ENCODE assay signal across 1 cellular context in genomic region chr12:28192145-28192544, GRCh38.
A peak's percentile ranks its signal among the peaks of the same experiment; 100 is the strongest.
TF ChIP-seq lines count a peak whose summit lies in the region.

No MANE protein-coding gene starts in this region.

TF ChIP-seq in K562, 482 proteins besides CTCF, POLR2A, EP300 and RAD21 (continued from another document and continues in another):
- TF ChIP-seq ZBTB34 (CRISPR knock-in tag; IDR thresholded peaks at IDR 0.05) (no peak), CHCHD3 (CRISPR knock-in tag; IDR thresholded peaks at IDR 0.05) (no peak), MGA (IDR thresholded peaks at IDR 0.05) (no peak), ARID3B (CRISPR knock-in tag; IDR thresholded peaks at IDR 0.05; ENCODE audit: borderline replicate concordance) (no peak), MAFF (IDR thresholded peaks at IDR 0.05; ENCODE audit: low read length) (no peak; the same call in 1 of the 2 replicates), RBM14 (IDR thresholded peaks at IDR 0.05; ENCODE audit: borderline replicate concordance, insufficient read depth, low read depth, low read length) (no peak), HDAC6 (IDR thresholded peaks at IDR 0.05; ENCODE audit: low read depth, low read length) (no peak), ZNF77 (CRISPR knock-in tag; IDR thresholded peaks at IDR 0.05) (no peak), NUFIP1 (IDR thresholded peaks at IDR 0.05; ENCODE audit: partially characterized antibody) (no peak), MCM7 (IDR thresholded peaks at IDR 0.05) (no peak), TCF7 (IDR thresholded peaks at IDR 0.05; ENCODE audit: borderline replicate concordance) (no peak), NELFE (IDR thresholded peaks at IDR 0.05; ENCODE audit: insufficient read depth, insufficient read length) (no peak), GTF2E2 (tag; IDR thresholded peaks at IDR 0.05) (0 out of 2 replicates have a peak, but pooled peaks have one; percentile 15), NFE2L1 (tag; IDR thresholded peaks at IDR 0.05; ENCODE audit: borderline replicate concordance, low read depth) (no peak), COPS2 (conservative IDR thresholded peaks at IDR 0.05) (no peak), NR2C1 (IDR thresholded peaks at IDR 0.05) (no peak; the same call in 1 of the 2 replicates), NR2C1 (tag; IDR thresholded peaks at IDR 0.05) (no peak), SMARCA4 (IDR thresholded peaks at IDR 0.05) (peak; percentile 96), ZNF644 (tag; IDR thresholded peaks at IDR 0.05; ENCODE audit: low read depth) (peak; percentile 70; the same call in 1 of the 2 replicates), GTF2B (IDR thresholded peaks at IDR 0.05; ENCODE audit: extremely low read depth, insufficient read length) (no peak), IFI16 (CRISPR knock-in tag; IDR thresholded peaks at IDR 0.05) (no peak), JUND (IDR thresholded peaks at IDR 0.05; ENCODE audit: borderline replicate concordance, low read depth, low read length) (peak; percentile 53; the same call in 1 of the 2 replicates), JUND (tag; IDR thresholded peaks at IDR 0.05; ENCODE audit: borderline replicate concordance, low read depth, low read length) (peak; percentile 8; the same call in 1 of the 3 replicates), GTF2A2 (tag; IDR thresholded peaks at IDR 0.05) (no peak), FOXK2 (conservative IDR thresholded peaks at IDR 0.05 in 1 of 2, IDR thresholded peaks at IDR 0.05 in 1 of 2; ENCODE audit: low read depth in 2 of 2) (0 out of 4 replicates have a peak, but pooled peaks of 1 of the 2 experiments have one; percentile 15), ZFX (CRISPR knock-in tag; IDR thresholded peaks at IDR 0.05) (no peak), SMARCE1 (IDR thresholded peaks at IDR 0.05) (peak; percentile 90), E2F1 (CRISPR knock-in tag; IDR thresholded peaks at IDR 0.05) (no peak), ZNF217 (CRISPR knock-in tag; IDR thresholded peaks at IDR 0.05) (no peak), ZFP30 (CRISPR knock-in tag; IDR thresholded peaks at IDR 0.05; ENCODE audit: borderline replicate concordance) (no peak), HNRNPL (IDR thresholded peaks at IDR 0.05; ENCODE audit: low read depth, low read length) (no peak), SLC30A9 (CRISPR knock-in tag; IDR thresholded peaks at IDR 0.05) (no peak), ZNF449 (CRISPR knock-in tag; IDR thresholded peaks at IDR 0.05) (0 out of 2 replicates have a peak, but pooled peaks have one; percentile 31), ASH1L (IDR thresholded peaks at IDR 0.05; ENCODE audit: borderline replicate concordance, low read depth, partially characterized antibody) (no peak), KDM2B (CRISPR knock-in tag; IDR thresholded peaks at IDR 0.05) (no peak), RFX1 (IDR thresholded peaks at IDR 0.05) (no peak), RAD51 (IDR thresholded peaks at IDR 0.05; ENCODE audit: borderline replicate concordance, low read depth) (no peak), HSF4 (CRISPR knock-in tag; IDR thresholded peaks at IDR 0.05; ENCODE audit: borderline replicate concordance) (no peak), CCNT2 (IDR thresholded peaks at IDR 0.05; ENCODE audit: borderline replicate concordance, extremely low read depth, insufficient read length, low read depth, low read length) (peak; percentile 44), ARID2 (IDR thresholded peaks at IDR 0.05) (no peak), HOXB6 (CRISPR knock-in tag; IDR thresholded peaks at IDR 0.05; ENCODE audit: borderline replicate concordance) (no peak), ID3 (CRISPR knock-in tag; IDR thresholded peaks at IDR 0.05) (no peak), ID3 (tag; IDR thresholded peaks at IDR 0.05) (no peak), PURB (CRISPR knock-in tag; IDR thresholded peaks at IDR 0.05; ENCODE audit: low read depth) (no peak)
